In genomic region chr22:37234736-37235711, GRCh38 we compare ENCODE assay signal across 17 cellular contexts. TPM values are rescaled to one million over a fixed set of nuclear protein-coding genes. Genes with fewer than 3 reads are reported as not detected.
DNase-seq lines count a peak whose midpoint lies in the region; TF ChIP-seq lines count a peak whose summit lies in the region.
"Had no signal": no experiment of that assay in that cellular context is flagged by ENCODE, and none has a peak within 500 bp of the region (broad histone marks: within the 10 kb centered on the region; RNA-seq: fewer than 3 reads in every experiment).

No MANE protein-coding gene starts in this region.

- H3K27me3 ChIP-seq in neuronal stem cell (ENCODE audit: control insufficient read depth in 3 of 3, insufficient read depth in 3 of 3, low read depth in 1 of 3, low read length in 3 of 3) (peaks cover 0 to 50% (median 0%) of the 10 kb centered on the region in 3 experiments), sigmoid colon (peaks cover 0 to 73% (median 34%) of the 10 kb centered on the region in 3 donors), GM23248 (replicated peaks; ENCODE audit: insufficient read depth) (no peaks in the 10 kb centered on the region)

- H3K4me1 ChIP-seq in neuronal stem cell (ENCODE audit: control insufficient read depth in 2 of 2, insufficient read depth in 1 of 2, low read depth in 1 of 2, low read length in 2 of 2) (peaks cover 0 to 3% of the 10 kb centered on the region in 2 donors), sigmoid colon (no peaks in the 10 kb centered on the region), GM23248 (ENCODE audit: insufficient read depth) (peaks cover 14% of the 10 kb centered on the region)

- WGBS in neuronal stem cell (ENCODE audit: extremely low coverage in 2 of 2, insufficient read length in 2 of 2, insufficient replicate concordance in 1 of 2), 2 donors = no CpG with 5 or more reads among the region's 16 CpGs
- WGBS in sigmoid colon, 2 donors = 75 to 86% methylated on average over 16 of the region's 16 CpGs
- 82 to 85% methylated on average over 15 to 16 of the region's 16 CpGs for WGBS in GM23248 (ENCODE audit: low coverage in 1 of 2, low lambda C conversion rate in 2 of 2, missing lambda C conversion rate in 2 of 2), 2 experiments

- H4K8ac ChIP-seq in neuronal stem cell (ENCODE audit: low read depth, low read length) = no peak overlapping the region

- H3K36me3 ChIP-seq in neuronal stem cell (replicated peaks in 1 of 2; ENCODE audit: control insufficient read depth in 2 of 2, insufficient read depth in 2 of 2, low read length in 2 of 2) (no peaks in the 10 kb centered on the region), sigmoid colon (no peaks in the 10 kb centered on the region), GM23248 (ENCODE audit: low read depth) (no peaks in the 10 kb centered on the region)

- H3K4me2 ChIP-seq in neuronal stem cell (ENCODE audit: insufficient read depth, low read length, poor library complexity, severe bottlenecking) = no peak overlapping the region
- H3K4me2 ChIP-seq in GM23248 (ENCODE audit: unreplicated experiment) = no peak overlapping the region

- peak overlapping the region; percentile 69 for H2BK120ac ChIP-seq in neuronal stem cell (ENCODE audit: low read depth, low read length)

- H3K27me3 Mint-ChIP-seq in T-helper 2 cell treated with Interferon-gamma antibody and Interleukin-4, amounts not matched to agents 5 μg/mL and 100 μg/mL, for 36 hours (ENCODE audit: low read depth) = no peaks in the 10 kb centered on the region
- no peaks in the 10 kb centered on the region for H3K27me3 Mint-ChIP-seq in activated naive CD8-positive, alpha-beta T cell

- no peaks in the 10 kb centered on the region for H4K20me1 ChIP-seq in GM23248 (ENCODE audit: insufficient read depth)

- no peak overlapping the region for H2BK12ac ChIP-seq in neuronal stem cell (ENCODE audit: low read length)

- H3K9ac ChIP-seq in neuronal stem cell (ENCODE audit: low read depth, low read length, poor library complexity) = no peak overlapping the region
- no peak overlapping the region for H3K9ac ChIP-seq in GM23248

- H3K36me3 Mint-ChIP-seq in T-helper 2 cell treated with Interferon-gamma antibody and Interleukin-4, amounts not matched to agents 5 μg/mL and 100 μg/mL, for 36 hours (ENCODE audit: low read depth) = peaks cover 94% of the 10 kb centered on the region
- H3K36me3 Mint-ChIP-seq in activated naive CD8-positive, alpha-beta T cell = peaks cover 15% of the 10 kb centered on the region

- H3K4me3 ChIP-seq in neuronal stem cell (ENCODE audit: low read length in 2 of 2) (peak overlapping the region in 1 of 2 donors; percentile 7), sigmoid colon (no peak overlapping the region), GM23248 (no peak overlapping the region)
- H3K4me3 ChIP-seq: lung had no signal

- no peaks in the 10 kb centered on the region for H3K9me2 ChIP-seq in GM23248 (ENCODE audit: insufficient read depth)

- in situ Hi-C loops in GM23248 (cut with MboI) = no loop called here

- H3K79me1 ChIP-seq in neuronal stem cell (ENCODE audit: low read depth, low read length) = no peaks in the 10 kb centered on the region

- H4K91ac ChIP-seq in neuronal stem cell (ENCODE audit: low read depth, low read length, poor library complexity) = no peak overlapping the region

- DNase-seq in T-helper 2 cell treated with Interferon-gamma antibody and Interleukin-4, amounts not matched to agents 5 μg/mL and 100 μg/mL, for 36 hours (ENCODE audit: low spot score) = no peak
- DNase-seq in T-helper 2 cell (no peak), neuronal stem cell (ENCODE audit: low spot score) (no peak), SIG-M5 treated with dmso at 0.1 percent for 504 hours (lab: John Stamatoyannopoulos, UW; ENCODE audit: unreplicated experiment) (no peak), sigmoid colon (no peak), GM23248 (no peak)
- DNase-seq: activated CD4-positive, CD25-positive, alpha-beta regulatory T cell; DMS79; MV-4-11; SHP77; stimulated activated CD4-positive, alpha-beta T cell treated with anti-CD3 and anti-CD28 coated beads, Interleukin-4, amount 100 ng/mL, for 24 hours had no signal

- H3K14ac ChIP-seq in neuronal stem cell (ENCODE audit: low read length) = peak overlapping the region; percentile 10

- peaks cover 5% of the 10 kb centered on the region; the same call in 1 of the 2 replicates for H3F3A ChIP-seq in GM23248 (ENCODE audit: insufficient read depth)

- no peak overlapping the region for H2AFZ ChIP-seq in neuronal stem cell (ENCODE audit: low read length)
- H2AFZ ChIP-seq in GM23248 = no peak overlapping the region

- no peak for TF ChIP-seq RAD21 in Ishikawa (IDR thresholded peaks at IDR 0.05; ENCODE audit: low read depth)

- H2BK15ac ChIP-seq in neuronal stem cell (ENCODE audit: low read length) = peak overlapping the region; percentile 63

- peak overlapping the region; percentile 93 for H3K27ac Mint-ChIP-seq in T-helper 2 cell treated with Interferon-gamma antibody and Interleukin-4, amounts not matched to agents 5 μg/mL and 100 μg/mL, for 36 hours
- H3K27ac Mint-ChIP-seq in activated naive CD8-positive, alpha-beta T cell = peak overlapping the region; percentile 93
- H3K27ac Mint-ChIP-seq: progenitor cell of endocrine pancreas had no signal

- peak overlapping the region; percentile 60 for H2BK5ac ChIP-seq in neuronal stem cell (ENCODE audit: low read length)

- H3K4me3 Mint-ChIP-seq in T-helper 2 cell treated with Interferon-gamma antibody and Interleukin-4, amounts not matched to agents 5 μg/mL and 100 μg/mL, for 36 hours = peak overlapping the region; percentile 99
- H3K4me3 Mint-ChIP-seq in activated naive CD8-positive, alpha-beta T cell = peak overlapping the region; percentile 79

- H3K4me1 Mint-ChIP-seq in T-helper 2 cell treated with Interferon-gamma antibody and Interleukin-4, amounts not matched to agents 5 μg/mL and 100 μg/mL, for 36 hours (ENCODE audit: low read depth) = peaks cover 88% of the 10 kb centered on the region
- H3K4me1 Mint-ChIP-seq in activated naive CD8-positive, alpha-beta T cell (ENCODE audit: low read depth) = peaks cover 95% of the 10 kb centered on the region

- no peak for TF ChIP-seq POLR2A in sigmoid colon (IDR thresholded peaks at IDR 0.05)

- peak overlapping the region; percentile 9 for H3K23ac ChIP-seq in neuronal stem cell (ENCODE audit: low read depth, low read length, poor library complexity)

- TF ChIP-seq EP300 in Ishikawa (IDR thresholded peaks at IDR 0.05; ENCODE audit: borderline replicate concordance) (no peak), sigmoid colon (IDR thresholded peaks at IDR 0.05) (no peak)

- intact Hi-C loops in sigmoid colon (cut with DNase I) = no loop called here

- H3K9me3 Mint-ChIP-seq in T-helper 2 cell treated with Interferon-gamma antibody and Interleukin-4, amounts not matched to agents 5 μg/mL and 100 μg/mL, for 36 hours = no peaks in the 10 kb centered on the region
- no peaks in the 10 kb centered on the region for H3K9me3 Mint-ChIP-seq in activated naive CD8-positive, alpha-beta T cell (ENCODE audit: low read depth)

- H3K18ac ChIP-seq in neuronal stem cell (ENCODE audit: low read length) = peak overlapping the region; percentile 66

- peak overlapping the region; percentile 89 for H2AK5ac ChIP-seq in neuronal stem cell (ENCODE audit: low read depth, low read length)

- H3K79me2 ChIP-seq in GM23248 (ENCODE audit: insufficient read depth) = no peaks in the 10 kb centered on the region

- H3K27ac ChIP-seq in neuronal stem cell (replicated peaks; ENCODE audit: low read length) (no peak overlapping the region), sigmoid colon (no peak overlapping the region), GM23248 (no peak overlapping the region)

- no peaks in the 10 kb centered on the region for H3K9me3 ChIP-seq in neuronal stem cell (replicated peaks in 1 of 2; ENCODE audit: control insufficient read depth in 2 of 2, insufficient read depth in 1 of 2, low read depth in 1 of 2, low read length in 2 of 2)
- H3K9me3 ChIP-seq in sigmoid colon = no peaks in the 10 kb centered on the region
- no peaks in the 10 kb centered on the region for H3K9me3 ChIP-seq in GM23248 (ENCODE audit: low read depth)

- H3K4ac ChIP-seq in neuronal stem cell (ENCODE audit: low read length) = peak overlapping the region; percentile 72

- TF ChIP-seq CTCF in sigmoid colon (IDR thresholded peaks at IDR 0.05) = no peak

TF ChIP-seq in Ishikawa, 13 proteins besides CTCF, POLR2A, EP300 and RAD21 (continues in another document):
- TF ChIP-seq EGR1 (IDR thresholded peaks at IDR 0.05) (no peak), CEBPB (IDR thresholded peaks at IDR 0.05) (no peak), MAX (IDR thresholded peaks at IDR 0.05) (no peak), TEAD4 (IDR thresholded peaks at IDR 0.05) (no peak), YY1 (IDR thresholded peaks at IDR 0.05; ENCODE audit: low read depth) (no peak), TAF1 (IDR thresholded peaks at IDR 0.05; ENCODE audit: low read depth) (no peak)

RNA-seq across cellular contexts. Expression of gene RAC2, which starts 9.0 kb away (rescaled TPM):
- 1.2 TPM for polyA plus RNA-seq in neuronal stem cell (2013, experiment 1 of 2)
- polyA plus RNA-seq in neuronal stem cell (2013, experiment 2 of 2) = 1.1 TPM
- total RNA-seq in sigmoid colon = 1 to 10 TPM; 3.0 to 8.0 (median 5.0) TPM
- 100 to 1,000 TPM in 1 of 3 donors, 10 to 100 TPM in 2; 14.8 to 138 (median 17.4) TPM for polyA plus RNA-seq in sigmoid colon
- 32.8 and 35.1 TPM in 2 replicates for total RNA-seq in GM23248 (2014; rRNA removed; shearing (Covaris generic))
- polyA plus RNA-seq in GM23248 (2016; fragmentation: Nextera tagmentation; extraction: Ambion mirVana) = 34.9 and 36.3 TPM in 2 replicates

RNA-seq across cellular contexts. Expression of gene SSTR3, which starts 22.7 kb away (rescaled TPM):
- 0.22 TPM for polyA plus RNA-seq in neuronal stem cell (2013, experiment 1 of 2)
- 0.28 TPM for polyA plus RNA-seq in neuronal stem cell (2013, experiment 2 of 2)
- total RNA-seq in sigmoid colon = under 1 TPM in 1 of 4 donors, not detected in 3; 0.36 TPM
- 1 to 10 TPM in 1 of 3 donors, not detected in 2; 1.7 TPM for polyA plus RNA-seq in sigmoid colon
- not detected in 2 replicates for total RNA-seq in GM23248 (2014; rRNA removed; shearing (Covaris generic))
- not detected in 2 replicates for polyA plus RNA-seq in GM23248 (2016; fragmentation: Nextera tagmentation; extraction: Ambion mirVana)
- total RNA-seq: A172, NCI-H460 had no signal

RNA-seq across cellular contexts. Expression of gene C1QTNF6, which starts 47.0 kb away (rescaled TPM):
- 17.0 TPM for polyA plus RNA-seq in neuronal stem cell (2013, experiment 1 of 2)
- 18.2 TPM for polyA plus RNA-seq in neuronal stem cell (2013, experiment 2 of 2)
- total RNA-seq in sigmoid colon = 1 to 10 TPM; 1.1 to 5.5 (median 1.6) TPM
- polyA plus RNA-seq in sigmoid colon (10 to 100 TPM in 1 of 3 donors, 1 to 10 TPM in 2; 1.8 to 12.1 (median 1.8) TPM), GM23248 (2016; fragmentation: Nextera tagmentation; extraction: Ambion mirVana) (8.9 and 9.8 TPM in 2 replicates)
- 3.4 and 4.0 TPM in 2 replicates for total RNA-seq in GM23248 (2014; rRNA removed; shearing (Covaris generic))

RNA-seq across cellular contexts. Expression of gene CYTH4, which starts 47.3 kb away (rescaled TPM):
- polyA plus RNA-seq in neuronal stem cell (2013, experiment 1 of 2) = not detected
- polyA plus RNA-seq in neuronal stem cell (2013, experiment 2 of 2) = not detected
- 10 to 100 TPM in 1 of 4 donors, 1 to 10 TPM in 3; 6.1 to 22.0 (median 8.0) TPM for total RNA-seq in sigmoid colon
- polyA plus RNA-seq in sigmoid colon (10 to 100 TPM in 1 of 3 donors, 1 to 10 TPM in 2; 4.2 to 18.8 (median 5.1) TPM), GM23248 (2016; fragmentation: Nextera tagmentation; extraction: Ambion mirVana) (not detected in 2 replicates)
- not detected in 2 replicates for total RNA-seq in GM23248 (2014; rRNA removed; shearing (Covaris generic))
- total RNA-seq: NCI-H460, progenitor cell of endocrine pancreas had no signal
